In the genomic region with DNA sequence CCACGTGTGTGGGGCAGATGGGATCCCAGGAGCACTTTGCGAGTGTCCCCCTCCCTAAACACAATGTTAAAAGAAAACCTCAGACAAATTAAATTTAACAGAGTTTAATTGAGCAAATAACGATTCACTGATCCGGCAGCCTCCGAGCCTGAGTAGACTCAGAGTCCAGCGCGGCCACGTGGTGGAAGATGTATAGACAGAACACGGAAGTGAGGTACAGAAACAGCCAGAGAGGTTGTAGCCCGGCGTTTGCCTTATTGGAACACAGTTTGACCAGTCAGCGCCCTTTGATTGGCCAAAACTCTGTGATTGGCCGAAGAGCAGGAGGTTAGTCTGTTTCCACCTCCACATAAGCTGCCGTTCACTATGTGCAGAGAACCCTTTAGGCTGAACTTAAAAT, we compare ENCODE assay signal across 26 cellular contexts.
DNase-seq lines count a peak whose midpoint lies in the region; ATAC-seq, FAIRE-seq and TF ChIP-seq lines count a peak whose summit lies in the region.
"Had no signal": no experiment of that assay in that cellular context is flagged by ENCODE, and none has a peak within 500 bp of the region (broad histone marks: within the 10 kb centered on the region; RNA-seq: fewer than 3 reads in every experiment).

No MANE protein-coding gene starts in this region.

- no peak overlapping the region for H3K9ac ChIP-seq in K562 (ENCODE audit: insufficient read depth in 1 of 2, low read depth in 2 of 2, low read length in 2 of 2)
- no peak overlapping the region for H3K9ac ChIP-seq in kidney (ENCODE audit: low read length in 2 of 2)
- H3K9ac ChIP-seq: BLaER1 treated with 17β-estradiol and CSF1 and Interleukin-3, amounts not matched to agents 10 nM and 100 nM had no signal

- BruUV-seq in K562 (replicated peaks; lab: Mats Ljungman, UMichigan) = no TSS peak

- no peaks in the 10 kb centered on the region for H3K9me2 ChIP-seq in GM23338 (ENCODE audit: insufficient read depth)

- intact Hi-C loops in K562 (cut with micrococcal nuclease) (no loop called here), kidney (cut with DNase I) (no loop called here), upper lobe of right lung (cut with DNase I) (no loop called here), left ventricle myocardium inferior (cut with micrococcal nuclease) (no loop called here)

- H2AFZ ChIP-seq in K562 (ENCODE audit: low read depth, low read length) (no peak overlapping the region), GM23338 (no peak overlapping the region)

- FAIRE-seq in K562 (lab: Jason Lieb, UNC) = no peak
- no peak for FAIRE-seq in kidney (lab: Jason Lieb, UNC)
- FAIRE-seq: A549, D721Med, GM12878, GM18507 had no signal

- H3K4me1 Mint-ChIP-seq in osteocyte (ENCODE audit: unreplicated experiment) = no peaks in the 10 kb centered on the region
- H3K4me1 Mint-ChIP-seq in GM23338 = peaks cover 47% of the 10 kb centered on the region
- H3K4me1 Mint-ChIP-seq: CD14-positive monocyte; CD8-positive, alpha-beta memory T cell had no signal

- H3K79me2 ChIP-seq in K562 (ENCODE audit: control insufficient read depth, insufficient read depth, low read length) = no peaks in the 10 kb centered on the region
- no peaks in the 10 kb centered on the region for H3K79me2 ChIP-seq in GM23338 (replicated peaks; ENCODE audit: insufficient read depth)

- H3K27me3 Mint-ChIP-seq in osteocyte (ENCODE audit: unreplicated experiment) = no peaks in the 10 kb centered on the region
- H3K27me3 Mint-ChIP-seq in GM23338 (ENCODE audit: insufficient read depth, low read depth, poor library complexity) = peaks cover 60% of the 10 kb centered on the region

- no peak for TF ChIP-seq POLR2A in K562 (conservative IDR thresholded peaks at IDR 0.05)

- H3K9me3 ChIP-seq in K562 (replicated peaks; ENCODE audit: control insufficient read depth, insufficient read depth, low read depth, low read length) = no peaks in the 10 kb centered on the region
- H3K9me3 ChIP-seq in kidney (ENCODE audit: control insufficient read depth in 1 of 2, low read length in 2 of 2) = no peaks in the 10 kb centered on the region
- no peaks in the 10 kb centered on the region for H3K9me3 ChIP-seq in upper lobe of right lung
- no peaks in the 10 kb centered on the region for H3K9me3 ChIP-seq in left ventricle myocardium inferior (replicated peaks)
- H3K9me3 ChIP-seq: A549 had no signal

- in situ Hi-C loops in K562 (cut with MboI) = no loop called here

- TF ChIP-seq EP300 in K562 (IDR thresholded peaks at IDR 0.05; ENCODE audit: low read length) = no peak

- H3K4me3 ChIP-seq in K562 = no peak overlapping the region
- no peak overlapping the region for H3K4me3 ChIP-seq in kidney (ENCODE audit: low read length in 2 of 2)
- no peak overlapping the region for H3K4me3 ChIP-seq in upper lobe of right lung
- H3K4me3 ChIP-seq in GM23338 = no peak overlapping the region
- no peak overlapping the region for H3K4me3 ChIP-seq in left ventricle myocardium inferior
- H3K4me3 ChIP-seq: A549; BLaER1 treated with 17β-estradiol and CSF1 and Interleukin-3, amounts not matched to agents 10 nM and 100 nM; GM12878 had no signal

- 3% methylated on average over 14 of the region's 14 CpGs for WGBS in K562 (ENCODE audit: insufficient coverage, low coverage, missing lambda C conversion rate)

- ATAC-seq in K562 = peak; percentile 71
- ATAC-seq in upper lobe of right lung = no peak
- no peak for ATAC-seq in GM23338
- ATAC-seq: A549, GM12878 had no signal

- TF ChIP-seq CTCF in K562 (IDR thresholded peaks at IDR 0.05 in 2 of 3, conservative IDR thresholded peaks at IDR 0.05 in 1 of 3; ENCODE audit: insufficient read depth in 2 of 3, low read depth in 1 of 3, low read length in 3 of 3) (no peak), kidney (IDR thresholded peaks at IDR 0.05; ENCODE audit: borderline replicate concordance, extremely low read depth, insufficient read depth) (no peak), osteocyte (IDR thresholded peaks at IDR 0.05) (no peak), upper lobe of right lung (IDR thresholded peaks at IDR 0.05) (no peak), GM23338 (conservative IDR thresholded peaks at IDR 0.05; ENCODE audit: low read depth in 2 of 2) (no peak), left ventricle myocardium inferior (IDR thresholded peaks at IDR 0.05; ENCODE audit: borderline replicate concordance) (no peak)

- H3K9me3 Mint-ChIP-seq in osteocyte (ENCODE audit: unreplicated experiment) (peaks cover 20% of the 10 kb centered on the region), GM23338 (peaks cover 3% of the 10 kb centered on the region; the same call in 2 of the 3 replicates)

- H3K27me3 ChIP-seq in K562 (ENCODE audit: control insufficient read depth in 2 of 2, insufficient read depth in 2 of 2, low read length in 2 of 2) = peaks cover 2 to 26% of the 10 kb centered on the region in 2 experiments; a peak in 3 of 5 replicates
- H3K27me3 ChIP-seq in upper lobe of right lung = peaks cover 11% of the 10 kb centered on the region
- peaks cover 52% of the 10 kb centered on the region for H3K27me3 ChIP-seq in GM23338 (ENCODE audit: insufficient read depth)
- peaks cover 96% of the 10 kb centered on the region for H3K27me3 ChIP-seq in left ventricle myocardium inferior (ENCODE audit: low read depth)
- H3K27me3 ChIP-seq: BE2C had no signal

- H3K9me1 ChIP-seq in K562 (ENCODE audit: control insufficient read depth, insufficient read depth, low read length) = no peaks in the 10 kb centered on the region

- no peaks in the 10 kb centered on the region for H3K36me3 ChIP-seq in K562 (ENCODE audit: control insufficient read depth, insufficient read depth, low read length)
- no peaks in the 10 kb centered on the region for H3K36me3 ChIP-seq in kidney (ENCODE audit: control insufficient read depth in 1 of 2, insufficient read depth in 2 of 2, low read length in 2 of 2)
- no peaks in the 10 kb centered on the region for H3K36me3 ChIP-seq in upper lobe of right lung
- H3K36me3 ChIP-seq in GM23338 (ENCODE audit: insufficient read depth) = no peaks in the 10 kb centered on the region; the same call in 1 of the 2 replicates
- H3K36me3 ChIP-seq in left ventricle myocardium inferior = no peaks in the 10 kb centered on the region
- H3K36me3 ChIP-seq: BE2C; BLaER1 treated with 17β-estradiol and CSF1 and Interleukin-3, amounts not matched to agents 10 nM and 100 nM had no signal

- no peaks in the 10 kb centered on the region for H3K36me3 Mint-ChIP-seq in osteocyte (ENCODE audit: unreplicated experiment)
- 0 out of 3 replicates have a peak, but pooled peaks cover 3% of the 10 kb centered on the region for H3K36me3 Mint-ChIP-seq in GM23338 (ENCODE audit: low read depth)
- H3K36me3 Mint-ChIP-seq: CD14-positive monocyte; CD8-positive, alpha-beta memory T cell had no signal

- no peak overlapping the region for H3K4me3 Mint-ChIP-seq in osteocyte (ENCODE audit: unreplicated experiment)
- H3K4me3 Mint-ChIP-seq in GM23338 = no peak overlapping the region
- H3K4me3 Mint-ChIP-seq: CD4-positive, alpha-beta T cell; CD8-positive, alpha-beta memory T cell had no signal

- H3K27ac ChIP-seq in K562 (ENCODE audit: extremely low read depth, low read depth, low read length) = no peak overlapping the region
- H3K27ac ChIP-seq in kidney (ENCODE audit: low read depth in 2 of 2, low read length in 2 of 2) = no peak overlapping the region
- H3K27ac ChIP-seq in upper lobe of right lung = no peak overlapping the region
- H3K27ac ChIP-seq in GM23338 (ENCODE audit: low read depth) = no peak overlapping the region
- H3K27ac ChIP-seq in left ventricle myocardium inferior (replicated peaks) = no peak overlapping the region
- H3K27ac ChIP-seq: A549; BLaER1 treated with 17β-estradiol and CSF1 and Interleukin-3, amounts not matched to agents 10 nM and 100 nM had no signal

- POLR2A ChIA-PET in K562 (lab: Yijun Ruan, JAX) = no interaction called here

- no peaks in the 10 kb centered on the region for H3K4me1 ChIP-seq in K562 (replicated peaks in 1 of 2; ENCODE audit: control insufficient read depth in 2 of 2, insufficient read depth in 2 of 2, low read length in 2 of 2)
- no peaks in the 10 kb centered on the region for H3K4me1 ChIP-seq in kidney (ENCODE audit: control insufficient read depth in 1 of 2, insufficient read depth in 1 of 2, low read depth in 1 of 2, low read length in 2 of 2)
- H3K4me1 ChIP-seq in upper lobe of right lung = no peaks in the 10 kb centered on the region
- peaks cover 44% of the 10 kb centered on the region for H3K4me1 ChIP-seq in GM23338 (ENCODE audit: insufficient read depth)
- H3K4me1 ChIP-seq in left ventricle myocardium inferior = no peaks in the 10 kb centered on the region
- H3K4me1 ChIP-seq: A549, BE2C had no signal

- peaks cover 14% of the 10 kb centered on the region for H3F3A ChIP-seq in GM23338 (replicated peaks; ENCODE audit: low read depth)

- CTCF ChIA-PET in K562 (lab: Yijun Ruan, JAX; ENCODE audit: low intra/inter-chr PET ratio) = no interaction called here

- H4K20me1 ChIP-seq in K562 (replicated peaks; ENCODE audit: control insufficient read depth, insufficient read depth, low read length) (no peaks in the 10 kb centered on the region; the same call in 1 of the 2 replicates), GM23338 (replicated peaks; ENCODE audit: insufficient read depth) (no peaks in the 10 kb centered on the region)
- H4K20me1 ChIP-seq: BLaER1 treated with 17β-estradiol and CSF1 and Interleukin-3, amounts not matched to agents 10 nM and 100 nM had no signal

- DNase-seq in K562 (ENCODE audit: extremely low read depth in 1 of 4, low spot score in 3 of 4) (peak in 1 of 4 experiments; percentile 7), kidney (peak; percentile 58), osteocyte (ENCODE audit: extremely low spot score, unreplicated experiment) (peak; percentile 66), upper lobe of right lung (peak; percentile 35), GM23338 (ENCODE audit: low spot score) (no peak), SK-N-DZ (ENCODE audit: low spot score) (no peak), left ventricle myocardium inferior (no peak)
- DNase-seq: 8988T; ACHN; AML-193; BE2C; CD4-positive, alpha-beta T cell; CD8-positive, alpha-beta memory T cell; DMS 273 treated with DMSO at 0.1 percent for 48 hours; DMS79; EL; GDM1; GOT3; H7; HCEC 1CT had no signal

- TF ChIP-seq RAD21 in K562 (CRISPR knock-in tag; conservative IDR thresholded peaks at IDR 0.05 in 1 of 2, IDR thresholded peaks at IDR 0.05 in 1 of 2) = no peak

- H3K4me2 ChIP-seq in K562 (ENCODE audit: insufficient read depth, low read length) (no peak overlapping the region), GM23338 (no peak overlapping the region)
- H3K4me2 ChIP-seq: A549; BLaER1 treated with 17β-estradiol and CSF1 and Interleukin-3, amounts not matched to agents 10 nM and 100 nM had no signal

- H3K27ac Mint-ChIP-seq in osteocyte (ENCODE audit: unreplicated experiment) (no peak overlapping the region), GM23338 (no peak overlapping the region)
- H3K27ac Mint-ChIP-seq: CD4-positive, alpha-beta T cell; CD8-positive, alpha-beta memory T cell had no signal

TF ChIP-seq in K562, 482 proteins besides CTCF, POLR2A, EP300 and RAD21 (continues in another document):
- no peak for TF ChIP-seq NR3C1 (CRISPR knock-in tag; IDR thresholded peaks at IDR 0.05)

Comparison
In these comparisons a context has a peak if more than half of its experiments do, and no peak if none do; other contexts are left out.
1. DNase-seq: peak in kidney (single experiment), osteocyte (single experiment) and upper lobe of right lung (single experiment); none in GM23338 (single experiment), SK-N-DZ (single experiment) and left ventricle myocardium inferior (single experiment).